In genomic region chr2:232696609-232697058, GRCh38 we compare ENCODE assay signal across 8 cellular contexts. TPM values are rescaled to one million over a fixed set of nuclear protein-coding genes. Genes with fewer than 3 reads are reported as not detected.
DNase-seq lines count a peak whose midpoint lies in the region; ATAC-seq, FAIRE-seq and TF ChIP-seq lines count a peak whose summit lies in the region.

No MANE protein-coding gene starts in this region.

- H3K4me1 ChIP-seq in PC-3 (ENCODE audit: insufficient read depth, low read length) (peaks cover 29% of the 10 kb centered on the region), endothelial cell of umbilical vein (ENCODE audit: control insufficient read depth, extremely low read depth, insufficient read depth, low read length) (peaks cover 19% of the 10 kb centered on the region)

- H3K27ac ChIP-seq in CD4-positive, alpha-beta T cell (ENCODE audit: low read depth, low read length) = peak overlapping the region; percentile 78
- H3K27ac ChIP-seq in PC-3 (ENCODE audit: low read length) = peak overlapping the region; percentile 47
- H3K27ac ChIP-seq in endothelial cell of umbilical vein (ENCODE audit: insufficient read depth, low read depth, low read length) = no peak overlapping the region

- H3K4me3 ChIP-seq in PC-3 (ENCODE audit: low read length) (peak overlapping the region; percentile 95), endothelial cell of umbilical vein (replicated peaks in 1 of 3; ENCODE audit: insufficient read depth in 1 of 3, low read depth in 1 of 3, low read length in 3 of 3) (peak overlapping the region in 2 of 3 experiments; percentile 28 to 98)

- no peaks in the 10 kb centered on the region for H3K9me3 ChIP-seq in CD4-positive, alpha-beta T cell (ENCODE audit: control insufficient read depth, low read length)
- H3K9me3 ChIP-seq in PC-3 (ENCODE audit: low read length) (no peaks in the 10 kb centered on the region), endothelial cell of umbilical vein (replicated peaks; ENCODE audit: control insufficient read depth, insufficient read depth, low read length) (no peaks in the 10 kb centered on the region)

- H4K20me1 ChIP-seq in PC-3 (ENCODE audit: low read length) (peaks cover 22% of the 10 kb centered on the region), endothelial cell of umbilical vein (replicated peaks; ENCODE audit: control insufficient read depth, extremely low read depth, insufficient read depth, low read length) (no peaks in the 10 kb centered on the region)

- H3K27ac Mint-ChIP-seq in CD4-positive, alpha-beta T cell = peak overlapping the region; percentile 91
- peak overlapping the region; percentile 83 for H3K27ac Mint-ChIP-seq in osteocyte (ENCODE audit: unreplicated experiment)

- H3K79me2 ChIP-seq in PC-3 (ENCODE audit: low read length) (peaks cover 44% of the 10 kb centered on the region), endothelial cell of umbilical vein (ENCODE audit: control insufficient read depth, insufficient read depth, low read length) (peaks cover 44% of the 10 kb centered on the region)

- TF ChIP-seq POLR2A in endothelial cell of umbilical vein (IDR thresholded peaks at IDR 0.05; ENCODE audit: low read depth, low read length) = no peak

- no peaks in the 10 kb centered on the region for H3K9me1 ChIP-seq in endothelial cell of umbilical vein (replicated peaks; ENCODE audit: control insufficient read depth, extremely low read depth, insufficient read depth, low read length)

- CTCF ChIA-PET in CD4-positive, alpha-beta T cell (lab: Charles Lee) = interaction anchor here (0.7 kb wide), 1 partner anchor 41 kb away, joined by 3 read pairs; no protein-coding TSS in a partner anchor
- CTCF ChIA-PET in PC-3 (lab: Charles Lee) (interaction anchor here (0.5 kb wide), 1 partner anchor 89 kb away, joined by 3 read pairs; no protein-coding TSS in a partner anchor), endothelial cell of umbilical vein (lab: Charles Lee) (interaction anchor here (0.6 to 0.9 kb wide), 2 partner anchors 63 to 399 kb away, joined by 3 read pairs; partner anchors contain the start of gene EFHD1)

- POLR2A ChIA-PET in CD4-positive, alpha-beta T cell (lab: Charles Lee) = interaction anchor here (1.9 kb wide), 1 partner anchor 33 kb away, joined by 5 read pairs; no protein-coding TSS in a partner anchor
- POLR2A ChIA-PET in PC-3 (lab: Charles Lee; ENCODE audit: unreplicated experiment) = interaction anchor here (0.5 to 0.7 kb wide), 5 partner anchors 12 to 217 kb away, joined by 3 to 6 read pairs (median 4); no protein-coding TSS in a partner anchor
- POLR2A ChIA-PET in endothelial cell of umbilical vein (lab: Charles Lee) = interaction anchor here (0.6 kb wide), 1 partner anchor 88 kb away, joined by 7 read pairs; no protein-coding TSS in a partner anchor

- DNase-seq in CD4-positive, alpha-beta T cell = no peak
- DNase-seq in PC-3 (no peak), endothelial cell of umbilical vein (ENCODE audit: low read depth, low spot score) (no peak), osteocyte (ENCODE audit: extremely low spot score, unreplicated experiment) (no peak), LoVo (ENCODE audit: low spot score) (no peak), retina (no peak)

- H3K36me3 ChIP-seq in PC-3 (ENCODE audit: low read depth, low read length) = 0 out of 2 replicates have a peak, but pooled peaks cover 2% of the 10 kb centered on the region
- no peaks in the 10 kb centered on the region for H3K36me3 ChIP-seq in endothelial cell of umbilical vein (ENCODE audit: control insufficient read depth in 2 of 2, extremely low read depth in 1 of 2, insufficient read depth in 2 of 2, low read length in 2 of 2)

- peaks cover 5% of the 10 kb centered on the region for H3F3A ChIP-seq in PC-3 (ENCODE audit: low read length, unreplicated experiment)

- H3K27me3 ChIP-seq in CD4-positive, alpha-beta T cell (ENCODE audit: control insufficient read depth, insufficient read depth, low read length) = no peaks in the 10 kb centered on the region
- no peaks in the 10 kb centered on the region for H3K27me3 ChIP-seq in PC-3 (ENCODE audit: low read length)
- peaks cover 0 to 2% of the 10 kb centered on the region in 2 experiments for H3K27me3 ChIP-seq in endothelial cell of umbilical vein (ENCODE audit: control insufficient read depth in 2 of 2, insufficient read depth in 2 of 2, low read length in 2 of 2)

- H3K9me2 ChIP-seq in PC-3 (replicated peaks; ENCODE audit: low read length) = no peaks in the 10 kb centered on the region

- H3K4me3 Mint-ChIP-seq in CD4-positive, alpha-beta T cell = peak overlapping the region; percentile 97
- H3K4me3 Mint-ChIP-seq in osteocyte (ENCODE audit: unreplicated experiment) = peak overlapping the region; percentile 93

- TF ChIP-seq CTCF in CD4-positive, alpha-beta T cell (IDR thresholded peaks at IDR 0.05) = no peak
- TF ChIP-seq CTCF in PC-3 (conservative IDR thresholded peaks at IDR 0.05; ENCODE audit: low read depth, low read length) (no peak), endothelial cell of umbilical vein (IDR thresholded peaks at IDR 0.05; ENCODE audit: extremely low read depth in 1 of 2, insufficient read depth in 1 of 2, low read depth in 1 of 2, low read length in 2 of 2) (no peak), osteocyte (IDR thresholded peaks at IDR 0.05) (no peak)

- H3K4me2 ChIP-seq in PC-3 (ENCODE audit: low read length) (peak overlapping the region; percentile 68), endothelial cell of umbilical vein (ENCODE audit: insufficient read depth, low read length) (peak overlapping the region; percentile 64)

- peaks cover 2% of the 10 kb centered on the region for H3K9me3 Mint-ChIP-seq in CD4-positive, alpha-beta T cell
- no peaks in the 10 kb centered on the region for H3K9me3 Mint-ChIP-seq in osteocyte (ENCODE audit: unreplicated experiment)

- no peaks in the 10 kb centered on the region for H3K27me3 Mint-ChIP-seq in CD4-positive, alpha-beta T cell
- no peaks in the 10 kb centered on the region for H3K27me3 Mint-ChIP-seq in osteocyte (ENCODE audit: unreplicated experiment)

- H3K9ac ChIP-seq in PC-3 (ENCODE audit: low read length) = peak overlapping the region; percentile 99
- H3K9ac ChIP-seq in endothelial cell of umbilical vein (replicated peaks; ENCODE audit: extremely low read depth, insufficient read depth, low read length) = peak overlapping the region; percentile 41

- FAIRE-seq in endothelial cell of umbilical vein (lab: Jason Lieb, UNC) = peak; percentile 58

- H3K36me3 Mint-ChIP-seq in CD4-positive, alpha-beta T cell (ENCODE audit: low read depth) = peaks cover 32% of the 10 kb centered on the region
- H3K36me3 Mint-ChIP-seq in osteocyte (ENCODE audit: unreplicated experiment) = peaks cover 5% of the 10 kb centered on the region

- dilution Hi-C loops in endothelial cell of umbilical vein (cut with MboI; ENCODE audit: extremely low pct_ligation_motif_present, low sequenced_read_pairs) = no loop called here

- H3K4me1 Mint-ChIP-seq in CD4-positive, alpha-beta T cell (ENCODE audit: low read depth) = peaks cover 34% of the 10 kb centered on the region
- H3K4me1 Mint-ChIP-seq in osteocyte (ENCODE audit: unreplicated experiment) = peaks cover 34% of the 10 kb centered on the region

- ATAC-seq in CD4-positive, alpha-beta T cell (ENCODE audit: poor library complexity) = no peak
- ATAC-seq in PC-3 (no peak), GM19397 (IDR thresholded peaks at IDR 0.05; ENCODE audit: unreplicated experiment) (no peak), GM21529 (IDR thresholded peaks at IDR 0.05; ENCODE audit: unreplicated experiment) (no peak)

- peak overlapping the region; percentile 78 for H2AFZ ChIP-seq in PC-3 (ENCODE audit: low read length)
- peak overlapping the region; percentile 86 for H2AFZ ChIP-seq in endothelial cell of umbilical vein (ENCODE audit: low read depth, low read length)

- intact Hi-C loops in CD4-positive, alpha-beta T cell (cut with DNase I, micrococcal nuclease) = loop anchor here (5.0 to 10.0 kb wide), 5 partner anchors 89 to 1171 kb away; partner anchors contain the start of genes ATG16L1 (in 1 of the 2), HJURP (in 1 of the 2) and MSL3B (in 1 of the 2)
- intact Hi-C loops in PC-3 (cut with micrococcal nuclease) (no loop called here), endothelial cell of umbilical vein (cut with micrococcal nuclease) (loop anchor here (1.0 kb wide), 1 partner anchor 555 kb away; the partner anchor contains the start of gene ATG16L1)

- BruUV-seq in PC-3 (replicated peaks; lab: Mats Ljungman, UMichigan) (TSS peak; percentile 94), endothelial cell of umbilical vein (replicated peaks; lab: Mats Ljungman, UMichigan) (no TSS peak)

TF ChIP-seq in endothelial cell of umbilical vein, 7 proteins besides CTCF, POLR2A, EP300 and RAD21:
- no peak for TF ChIP-seq POLR2AphosphoS5 (IDR thresholded peaks at IDR 0.05; ENCODE audit: insufficient read depth, low read depth, low read length)
- TF ChIP-seq EZH2 (IDR thresholded peaks at IDR 0.05; ENCODE audit: borderline replicate concordance, low read depth, low read length, severe bottlenecking) = no peak
- no peak for TF ChIP-seq MAX (IDR thresholded peaks at IDR 0.05; ENCODE audit: insufficient read depth, insufficient read length)
- no peak for TF ChIP-seq JUN (IDR thresholded peaks at IDR 0.05; ENCODE audit: borderline replicate concordance, insufficient read depth, insufficient read length, low read depth)
- no peak for TF ChIP-seq GATA2 (IDR thresholded peaks at IDR 0.05; ENCODE audit: insufficient read depth, insufficient read length, low read depth, low read length)
- no peak for TF ChIP-seq FOS (IDR thresholded peaks at IDR 0.05; ENCODE audit: borderline replicate concordance, insufficient read depth, low read length)
- no peak for TF ChIP-seq MYC (IDR thresholded peaks at IDR 0.05; ENCODE audit: low read depth, low read length)

RNA-seq across cellular contexts. Expression of gene GIGYF2, which starts 0.5 kb away (rescaled TPM):
- total RNA-seq in CD4-positive, alpha-beta T cell = 10 to 100 TPM; 52.5 to 55.5 TPM
- total RNA-seq in PC-3 (2014; rRNA removed) (41.3 and 56.2 TPM in 2 replicates), endothelial cell of umbilical vein (54.2 and 56.4 TPM in 2 replicates), osteocyte (63.4 and 66.0 TPM in 2 replicates)
- 22.5 and 22.9 TPM in 2 replicates for polyA plus RNA-seq in endothelial cell of umbilical vein
- 14.4 and 17.1 TPM in 2 replicates for polyA plus RNA-seq in endothelial cell of umbilical vein (2011; cell fraction: cytosol; rRNA removed)
- 40.4 and 52.3 TPM in 2 replicates for polyA plus RNA-seq in endothelial cell of umbilical vein (2011; cell fraction: nucleus; rRNA removed)
- polyA plus RNA-seq in endothelial cell of umbilical vein (2012) = 36.5 and 39.3 TPM in 2 replicates
- polyA minus RNA-seq in endothelial cell of umbilical vein = 102 and 105 TPM in 2 replicates
- polyA minus RNA-seq in endothelial cell of umbilical vein (2011; cell fraction: cytosol; rRNA and poly(A)+ RNA removed) = 19.7 TPM
- 111 and 156 TPM in 2 replicates for polyA minus RNA-seq in endothelial cell of umbilical vein (2011; cell fraction: nucleus; rRNA and poly(A)+ RNA removed)
